ENCODE assay signal across 1 cellular context in the genomic region with DNA sequence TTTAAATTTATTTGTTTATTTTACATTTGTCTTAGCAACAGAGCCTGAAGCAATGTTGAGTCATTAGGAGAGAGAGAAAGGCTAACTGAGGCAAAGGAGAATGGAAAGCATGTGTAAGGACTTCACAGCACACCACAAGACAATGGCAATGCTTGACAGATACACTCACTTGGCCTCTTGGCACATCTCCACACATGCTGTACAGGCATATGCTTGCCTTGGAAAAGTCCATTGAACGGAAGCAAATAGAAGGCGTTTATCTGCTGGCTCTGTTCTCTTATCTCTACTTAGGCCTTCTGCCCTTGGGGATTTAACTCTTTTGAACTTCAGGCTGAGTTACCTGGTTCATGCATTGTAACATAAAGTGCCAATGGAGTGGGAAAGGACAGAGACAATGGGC.
TF ChIP-seq lines count a peak whose summit lies in the region.

No MANE protein-coding gene starts in this region.

TF ChIP-seq in K562, 482 proteins besides CTCF, POLR2A, EP300 and RAD21 (continued from another document and continues in another):
- TF ChIP-seq, protein P1, sequence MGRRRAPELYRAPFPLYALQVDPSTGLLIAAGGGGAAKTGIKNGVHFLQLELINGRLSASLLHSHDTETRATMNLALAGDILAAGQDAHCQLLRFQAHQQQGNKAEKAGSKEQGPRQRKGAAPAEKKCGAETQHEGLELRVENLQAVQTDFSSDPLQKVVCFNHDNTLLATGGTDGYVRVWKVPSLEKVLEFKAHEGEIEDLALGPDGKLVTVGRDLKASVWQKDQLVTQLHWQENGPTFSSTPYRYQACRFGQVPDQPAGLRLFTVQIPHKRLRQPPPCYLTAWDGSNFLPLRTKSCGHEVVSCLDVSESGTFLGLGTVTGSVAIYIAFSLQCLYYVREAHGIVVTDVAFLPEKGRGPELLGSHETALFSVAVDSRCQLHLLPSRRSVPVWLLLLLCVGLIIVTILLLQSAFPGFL (CRISPR knock-in tag; IDR thresholded peaks at IDR 0.05): no peak
- TF ChIP-seq NFIC (IDR thresholded peaks at IDR 0.05) (peak; percentile 85), COPS2 (conservative IDR thresholded peaks at IDR 0.05) (no peak), POLR2AphosphoS5 (IDR thresholded peaks at IDR 0.05; ENCODE audit: control insufficient read depth, insufficient read depth, low read depth, low read length) (no peak), ARHGAP35 (IDR thresholded peaks at IDR 0.05; ENCODE audit: partially characterized antibody) (no peak), BMI1 (IDR thresholded peaks at IDR 0.05; ENCODE audit: low read length) (no peak), IRF2 (CRISPR knock-in tag; IDR thresholded peaks at IDR 0.05) (no peak), RHOXF2B (CRISPR knock-in tag; conservative IDR thresholded peaks at IDR 0.05) (no peak), BRD9 (IDR thresholded peaks at IDR 0.05; ENCODE audit: low read depth, partially characterized antibody) (no peak), PHF20 (IDR thresholded peaks at IDR 0.05; ENCODE audit: partially characterized antibody) (no peak), IFI16 (CRISPR knock-in tag; IDR thresholded peaks at IDR 0.05) (no peak), TEAD4 (IDR thresholded peaks at IDR 0.05; ENCODE audit: low read length) (peak; percentile 34; the same call in 1 of the 2 replicates), TEAD4 (CRISPR knock-in tag; IDR thresholded peaks at IDR 0.05; ENCODE audit: borderline replicate concordance) (no peak), SNIP1 (IDR thresholded peaks at IDR 0.05; ENCODE audit: low read depth) (no peak), ILF3 (IDR thresholded peaks at IDR 0.05; ENCODE audit: borderline replicate concordance) (no peak), HNRNPUL1 (IDR thresholded peaks at IDR 0.05; ENCODE audit: low read length) (no peak), MCM5 (IDR thresholded peaks at IDR 0.05; ENCODE audit: low read depth) (no peak), ZNF707 (CRISPR knock-in tag; conservative IDR thresholded peaks at IDR 0.05) (no peak), DACH1 (IDR thresholded peaks at IDR 0.05; ENCODE audit: partially characterized antibody) (peak; percentile 23), GATAD2A (IDR thresholded peaks at IDR 0.05) (no peak; the same call in 1 of the 2 replicates), GTF2A2 (tag; IDR thresholded peaks at IDR 0.05) (no peak), DIDO1 (tag; IDR thresholded peaks at IDR 0.05; ENCODE audit: low read depth) (no peak), TCF3 (CRISPR knock-in tag; IDR thresholded peaks at IDR 0.05) (peak; percentile 50; the same call in 1 of the 2 replicates), SREBF2 (CRISPR knock-in tag; IDR thresholded peaks at IDR 0.05) (no peak), SLC30A9 (CRISPR knock-in tag; IDR thresholded peaks at IDR 0.05) (no peak), SAP30 (IDR thresholded peaks at IDR 0.05; ENCODE audit: borderline replicate concordance, insufficient read depth, low read depth, low read length, poor library complexity, severe bottlenecking) (no peak), ZZZ3 (IDR thresholded peaks at IDR 0.05) (no peak), ZNF436 (CRISPR knock-in tag; IDR thresholded peaks at IDR 0.05) (no peak), ZNF274 (IDR thresholded peaks at IDR 0.05; ENCODE audit: borderline replicate concordance, low read depth, low read length) (no peak), HNRNPK (IDR thresholded peaks at IDR 0.05; ENCODE audit: low read depth, low read length, poor library complexity, severe bottlenecking) (no peak), ZNF699 (CRISPR knock-in tag; IDR thresholded peaks at IDR 0.05; ENCODE audit: insufficient replicate concordance) (no peak), ZNF174 (CRISPR knock-in tag; IDR thresholded peaks at IDR 0.05) (no peak), ZNF766 (CRISPR knock-in tag; conservative IDR thresholded peaks at IDR 0.05) (peak; percentile 66; the same call in 1 of the 2 replicates), ZNF785 (CRISPR knock-in tag; IDR thresholded peaks at IDR 0.05) (no peak), CREM (IDR thresholded peaks at IDR 0.05; ENCODE audit: low read depth) (no peak), MCM7 (IDR thresholded peaks at IDR 0.05) (no peak), EGR1 (conservative IDR thresholded peaks at IDR 0.05) (no peak), CEBPB (tag; IDR thresholded peaks at IDR 0.05) (no peak), CBX5 (IDR thresholded peaks at IDR 0.05; ENCODE audit: borderline replicate concordance, low read depth) (no peak), NR3C1 (CRISPR knock-in tag; IDR thresholded peaks at IDR 0.05) (no peak), SAFB (IDR thresholded peaks at IDR 0.05; ENCODE audit: borderline replicate concordance, low read depth, low read length) (no peak), CCNT2 (IDR thresholded peaks at IDR 0.05; ENCODE audit: borderline replicate concordance, extremely low read depth, insufficient read length, low read depth, low read length) (no peak)
- TF ChIP-seq, protein P2, sequence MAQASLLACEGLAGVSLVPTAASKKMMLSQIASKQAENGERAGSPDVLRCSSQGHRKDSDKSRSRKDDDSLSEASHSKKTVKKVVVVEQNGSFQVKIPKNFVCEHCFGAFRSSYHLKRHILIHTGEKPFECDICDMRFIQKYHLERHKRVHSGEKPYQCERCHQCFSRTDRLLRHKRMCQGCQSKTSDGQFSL (CRISPR knock-in tag; IDR thresholded peaks at IDR 0.05): no peak
- TF ChIP-seq, protein P2 (tag; IDR thresholded peaks at IDR 0.05): no peak
- TF ChIP-seq, protein P3, sequence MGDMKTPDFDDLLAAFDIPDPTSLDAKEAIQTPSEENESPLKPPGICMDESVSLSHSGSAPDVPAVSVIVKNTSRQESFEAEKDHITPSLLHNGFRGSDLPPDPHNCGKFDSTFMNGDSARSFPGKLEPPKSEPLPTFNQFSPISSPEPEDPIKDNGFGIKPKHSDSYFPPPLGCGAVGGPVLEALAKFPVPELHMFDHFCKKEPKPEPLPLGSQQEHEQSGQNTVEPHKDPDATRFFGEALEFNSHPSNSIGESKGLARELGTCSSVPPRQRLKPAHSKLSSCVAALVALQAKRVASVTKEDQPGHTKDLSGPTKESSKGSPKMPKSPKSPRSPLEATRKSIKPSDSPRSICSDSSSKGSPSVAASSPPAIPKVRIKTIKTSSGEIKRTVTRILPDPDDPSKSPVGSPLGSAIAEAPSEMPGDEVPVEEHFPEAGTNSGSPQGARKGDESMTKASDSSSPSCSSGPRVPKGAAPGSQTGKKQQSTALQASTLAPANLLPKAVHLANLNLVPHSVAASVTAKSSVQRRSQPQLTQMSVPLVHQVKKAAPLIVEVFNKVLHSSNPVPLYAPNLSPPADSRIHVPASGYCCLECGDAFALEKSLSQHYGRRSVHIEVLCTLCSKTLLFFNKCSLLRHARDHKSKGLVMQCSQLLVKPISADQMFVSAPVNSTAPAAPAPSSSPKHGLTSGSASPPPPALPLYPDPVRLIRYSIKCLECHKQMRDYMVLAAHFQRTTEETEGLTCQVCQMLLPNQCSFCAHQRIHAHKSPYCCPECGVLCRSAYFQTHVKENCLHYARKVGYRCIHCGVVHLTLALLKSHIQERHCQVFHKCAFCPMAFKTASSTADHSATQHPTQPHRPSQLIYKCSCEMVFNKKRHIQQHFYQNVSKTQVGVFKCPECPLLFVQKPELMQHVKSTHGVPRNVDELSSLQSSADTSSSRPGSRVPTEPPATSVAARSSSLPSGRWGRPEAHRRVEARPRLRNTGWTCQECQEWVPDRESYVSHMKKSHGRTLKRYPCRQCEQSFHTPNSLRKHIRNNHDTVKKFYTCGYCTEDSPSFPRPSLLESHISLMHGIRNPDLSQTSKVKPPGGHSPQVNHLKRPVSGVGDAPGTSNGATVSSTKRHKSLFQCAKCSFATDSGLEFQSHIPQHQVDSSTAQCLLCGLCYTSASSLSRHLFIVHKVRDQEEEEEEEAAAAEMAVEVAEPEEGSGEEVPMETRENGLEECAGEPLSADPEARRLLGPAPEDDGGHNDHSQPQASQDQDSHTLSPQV (IDR thresholded peaks at IDR 0.05): peak; percentile 75
- TF ChIP-seq, protein P4, sequence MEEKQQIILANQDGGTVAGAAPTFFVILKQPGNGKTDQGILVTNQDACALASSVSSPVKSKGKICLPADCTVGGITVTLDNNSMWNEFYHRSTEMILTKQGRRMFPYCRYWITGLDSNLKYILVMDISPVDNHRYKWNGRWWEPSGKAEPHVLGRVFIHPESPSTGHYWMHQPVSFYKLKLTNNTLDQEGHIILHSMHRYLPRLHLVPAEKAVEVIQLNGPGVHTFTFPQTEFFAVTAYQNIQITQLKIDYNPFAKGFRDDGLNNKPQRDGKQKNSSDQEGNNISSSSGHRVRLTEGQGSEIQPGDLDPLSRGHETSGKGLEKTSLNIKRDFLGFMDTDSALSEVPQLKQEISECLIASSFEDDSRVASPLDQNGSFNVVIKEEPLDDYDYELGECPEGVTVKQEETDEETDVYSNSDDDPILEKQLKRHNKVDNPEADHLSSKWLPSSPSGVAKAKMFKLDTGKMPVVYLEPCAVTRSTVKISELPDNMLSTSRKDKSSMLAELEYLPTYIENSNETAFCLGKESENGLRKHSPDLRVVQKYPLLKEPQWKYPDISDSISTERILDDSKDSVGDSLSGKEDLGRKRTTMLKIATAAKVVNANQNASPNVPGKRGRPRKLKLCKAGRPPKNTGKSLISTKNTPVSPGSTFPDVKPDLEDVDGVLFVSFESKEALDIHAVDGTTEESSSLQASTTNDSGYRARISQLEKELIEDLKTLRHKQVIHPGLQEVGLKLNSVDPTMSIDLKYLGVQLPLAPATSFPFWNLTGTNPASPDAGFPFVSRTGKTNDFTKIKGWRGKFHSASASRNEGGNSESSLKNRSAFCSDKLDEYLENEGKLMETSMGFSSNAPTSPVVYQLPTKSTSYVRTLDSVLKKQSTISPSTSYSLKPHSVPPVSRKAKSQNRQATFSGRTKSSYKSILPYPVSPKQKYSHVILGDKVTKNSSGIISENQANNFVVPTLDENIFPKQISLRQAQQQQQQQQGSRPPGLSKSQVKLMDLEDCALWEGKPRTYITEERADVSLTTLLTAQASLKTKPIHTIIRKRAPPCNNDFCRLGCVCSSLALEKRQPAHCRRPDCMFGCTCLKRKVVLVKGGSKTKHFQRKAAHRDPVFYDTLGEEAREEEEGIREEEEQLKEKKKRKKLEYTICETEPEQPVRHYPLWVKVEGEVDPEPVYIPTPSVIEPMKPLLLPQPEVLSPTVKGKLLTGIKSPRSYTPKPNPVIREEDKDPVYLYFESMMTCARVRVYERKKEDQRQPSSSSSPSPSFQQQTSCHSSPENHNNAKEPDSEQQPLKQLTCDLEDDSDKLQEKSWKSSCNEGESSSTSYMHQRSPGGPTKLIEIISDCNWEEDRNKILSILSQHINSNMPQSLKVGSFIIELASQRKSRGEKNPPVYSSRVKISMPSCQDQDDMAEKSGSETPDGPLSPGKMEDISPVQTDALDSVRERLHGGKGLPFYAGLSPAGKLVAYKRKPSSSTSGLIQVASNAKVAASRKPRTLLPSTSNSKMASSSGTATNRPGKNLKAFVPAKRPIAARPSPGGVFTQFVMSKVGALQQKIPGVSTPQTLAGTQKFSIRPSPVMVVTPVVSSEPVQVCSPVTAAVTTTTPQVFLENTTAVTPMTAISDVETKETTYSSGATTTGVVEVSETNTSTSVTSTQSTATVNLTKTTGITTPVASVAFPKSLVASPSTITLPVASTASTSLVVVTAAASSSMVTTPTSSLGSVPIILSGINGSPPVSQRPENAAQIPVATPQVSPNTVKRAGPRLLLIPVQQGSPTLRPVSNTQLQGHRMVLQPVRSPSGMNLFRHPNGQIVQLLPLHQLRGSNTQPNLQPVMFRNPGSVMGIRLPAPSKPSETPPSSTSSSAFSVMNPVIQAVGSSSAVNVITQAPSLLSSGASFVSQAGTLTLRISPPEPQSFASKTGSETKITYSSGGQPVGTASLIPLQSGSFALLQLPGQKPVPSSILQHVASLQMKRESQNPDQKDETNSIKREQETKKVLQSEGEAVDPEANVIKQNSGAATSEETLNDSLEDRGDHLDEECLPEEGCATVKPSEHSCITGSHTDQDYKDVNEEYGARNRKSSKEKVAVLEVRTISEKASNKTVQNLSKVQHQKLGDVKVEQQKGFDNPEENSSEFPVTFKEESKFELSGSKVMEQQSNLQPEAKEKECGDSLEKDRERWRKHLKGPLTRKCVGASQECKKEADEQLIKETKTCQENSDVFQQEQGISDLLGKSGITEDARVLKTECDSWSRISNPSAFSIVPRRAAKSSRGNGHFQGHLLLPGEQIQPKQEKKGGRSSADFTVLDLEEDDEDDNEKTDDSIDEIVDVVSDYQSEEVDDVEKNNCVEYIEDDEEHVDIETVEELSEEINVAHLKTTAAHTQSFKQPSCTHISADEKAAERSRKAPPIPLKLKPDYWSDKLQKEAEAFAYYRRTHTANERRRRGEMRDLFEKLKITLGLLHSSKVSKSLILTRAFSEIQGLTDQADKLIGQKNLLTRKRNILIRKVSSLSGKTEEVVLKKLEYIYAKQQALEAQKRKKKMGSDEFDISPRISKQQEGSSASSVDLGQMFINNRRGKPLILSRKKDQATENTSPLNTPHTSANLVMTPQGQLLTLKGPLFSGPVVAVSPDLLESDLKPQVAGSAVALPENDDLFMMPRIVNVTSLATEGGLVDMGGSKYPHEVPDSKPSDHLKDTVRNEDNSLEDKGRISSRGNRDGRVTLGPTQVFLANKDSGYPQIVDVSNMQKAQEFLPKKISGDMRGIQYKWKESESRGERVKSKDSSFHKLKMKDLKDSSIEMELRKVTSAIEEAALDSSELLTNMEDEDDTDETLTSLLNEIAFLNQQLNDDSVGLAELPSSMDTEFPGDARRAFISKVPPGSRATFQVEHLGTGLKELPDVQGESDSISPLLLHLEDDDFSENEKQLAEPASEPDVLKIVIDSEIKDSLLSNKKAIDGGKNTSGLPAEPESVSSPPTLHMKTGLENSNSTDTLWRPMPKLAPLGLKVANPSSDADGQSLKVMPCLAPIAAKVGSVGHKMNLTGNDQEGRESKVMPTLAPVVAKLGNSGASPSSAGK (IDR thresholded peaks at IDR 0.05): peak; percentile 87
- TF ChIP-seq, protein P5, sequence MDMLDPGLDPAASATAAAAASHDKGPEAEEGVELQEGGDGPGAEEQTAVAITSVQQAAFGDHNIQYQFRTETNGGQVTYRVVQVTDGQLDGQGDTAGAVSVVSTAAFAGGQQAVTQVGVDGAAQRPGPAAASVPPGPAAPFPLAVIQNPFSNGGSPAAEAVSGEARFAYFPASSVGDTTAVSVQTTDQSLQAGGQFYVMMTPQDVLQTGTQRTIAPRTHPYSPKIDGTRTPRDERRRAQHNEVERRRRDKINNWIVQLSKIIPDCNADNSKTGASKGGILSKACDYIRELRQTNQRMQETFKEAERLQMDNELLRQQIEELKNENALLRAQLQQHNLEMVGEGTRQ (CRISPR knock-in tag; IDR thresholded peaks at IDR 0.05): no peak
- TF ChIP-seq, protein P6, sequence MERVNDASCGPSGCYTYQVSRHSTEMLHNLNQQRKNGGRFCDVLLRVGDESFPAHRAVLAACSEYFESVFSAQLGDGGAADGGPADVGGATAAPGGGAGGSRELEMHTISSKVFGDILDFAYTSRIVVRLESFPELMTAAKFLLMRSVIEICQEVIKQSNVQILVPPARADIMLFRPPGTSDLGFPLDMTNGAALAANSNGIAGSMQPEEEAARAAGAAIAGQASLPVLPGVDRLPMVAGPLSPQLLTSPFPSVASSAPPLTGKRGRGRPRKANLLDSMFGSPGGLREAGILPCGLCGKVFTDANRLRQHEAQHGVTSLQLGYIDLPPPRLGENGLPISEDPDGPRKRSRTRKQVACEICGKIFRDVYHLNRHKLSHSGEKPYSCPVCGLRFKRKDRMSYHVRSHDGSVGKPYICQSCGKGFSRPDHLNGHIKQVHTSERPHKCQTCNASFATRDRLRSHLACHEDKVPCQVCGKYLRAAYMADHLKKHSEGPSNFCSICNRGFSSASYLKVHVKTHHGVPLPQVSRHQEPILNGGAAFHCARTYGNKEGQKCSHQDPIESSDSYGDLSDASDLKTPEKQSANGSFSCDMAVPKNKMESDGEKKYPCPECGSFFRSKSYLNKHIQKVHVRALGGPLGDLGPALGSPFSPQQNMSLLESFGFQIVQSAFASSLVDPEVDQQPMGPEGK (CRISPR knock-in tag; IDR thresholded peaks at IDR 0.05; ENCODE audit: borderline replicate concordance): no peak
